ENCODE assay signal across 24 cellular contexts in the genomic region with DNA sequence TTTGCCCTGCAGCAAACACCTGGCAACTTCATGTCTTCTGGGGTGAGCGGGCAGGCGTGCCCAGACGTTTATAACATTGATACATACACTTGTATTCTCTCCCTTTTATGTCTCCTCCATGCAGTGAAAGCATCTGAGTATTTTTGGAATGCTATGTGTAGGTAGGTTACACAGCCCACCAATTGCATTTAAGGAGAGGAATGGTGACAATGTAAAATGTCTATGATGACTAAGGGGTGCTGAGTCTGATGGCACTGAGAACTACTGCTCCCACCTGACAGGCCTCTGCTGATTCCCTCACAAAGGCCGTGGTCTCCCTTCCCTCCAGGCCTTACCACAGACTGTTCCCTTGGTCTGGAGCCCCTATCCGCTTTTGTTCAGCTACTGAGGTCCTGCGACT. TPM values are rescaled to one million over a fixed set of nuclear protein-coding genes. Genes with fewer than 3 reads are reported as not detected.
"Had no signal": no experiment of that assay in that cellular context is flagged by ENCODE, and none has a peak within 500 bp of the region (broad histone marks: within the 10 kb centered on the region; RNA-seq: fewer than 3 reads in every experiment).

No MANE protein-coding gene starts in this region.

- DNase-seq: activated B cell treated with CpG ODN at 0.5 μM for 24 hours; activated CD4-positive, alpha-beta memory T cell treated with anti-CD3 and anti-CD28 coated beads, Interleukin-2, amount 10 ng/mL, durations not matched to agents 7 days and 5 days; activated CD4-positive, alpha-beta T cell treated with anti-CD3 and anti-CD28 coated beads for 4 hours; activated naive CD4-positive, alpha-beta T cell treated with Interleukin-2 at 50 U/mL for 16 hours; activated naive CD8-positive, alpha-beta T cell treated with anti-CD3 and anti-CD28 coated beads, Interleukin-2, amount 10 ng/mL, durations not matched to agents 7 days and 5 days; activated T-cell treated with anti-CD3 and anti-CD28 coated beads, Interleukin-2, amount 50 U/mL, for 1 hour; amygdala; body of pancreas; cortex of kidney; effector CD4-positive, alpha-beta T cell; heart left ventricle; left ventricle myocardium inferior; naive B cell; ovary; spleen; stimulated activated CD4-positive, alpha-beta T cell treated with anti-CD3 and anti-CD28 coated beads, Interleukin-4, amount 100 ng/mL, for 4 hours; stimulated activated naive CD4-positive, alpha-beta T cell treated with Interleukin-2 at 50 U/mL for 16 hours; uterus had no signal

- H3K27ac ChIP-seq: body of pancreas, gastroesophageal sphincter, heart left ventricle, ovary, tibial nerve, uterus had no signal

- H3K27me3 ChIP-seq: body of pancreas, gastroesophageal sphincter, heart left ventricle, ovary, spleen, tibial nerve, uterus had no signal

- H3K9me3 Mint-ChIP-seq: activated B cell treated with CpG ODN at 0.5 μM for 24 hours; activated CD4-positive, alpha-beta memory T cell treated with anti-CD3 and anti-CD28 coated beads, Interleukin-2, amount 10 ng/mL, durations not matched to agents 7 days and 5 days; activated naive CD8-positive, alpha-beta T cell treated with anti-CD3 and anti-CD28 coated beads, Interleukin-2, amount 10 ng/mL, durations not matched to agents 7 days and 5 days; activated T-helper 2 cell treated with anti-CD3 and anti-CD28 coated beads, Interferon-gamma antibody, Interleukin-2, Interleukin-4, amounts not matched to agents 10 μg/mL and 5 μg/mL and 100 μg/mL, durations not matched to agents 14 hours and 24 hours and 36 hours; central memory CD8-positive, alpha-beta T cell; naive B cell; T-helper 2 cell treated with Interferon-gamma antibody and Interleukin-4, amounts not matched to agents 5 μg/mL and 100 μg/mL, for 36 hours had no signal

- H3K36me3 ChIP-seq: ovary, uterus had no signal

- H3K4me3 Mint-ChIP-seq: activated B cell treated with CpG ODN at 0.5 μM for 24 hours; activated CD4-positive, alpha-beta memory T cell treated with anti-CD3 and anti-CD28 coated beads, Interleukin-2, amount 10 ng/mL, durations not matched to agents 7 days and 5 days; activated naive CD8-positive, alpha-beta T cell treated with anti-CD3 and anti-CD28 coated beads, Interleukin-2, amount 10 ng/mL, durations not matched to agents 7 days and 5 days; central memory CD8-positive, alpha-beta T cell; naive B cell; T-helper 2 cell treated with Interferon-gamma antibody and Interleukin-4, amounts not matched to agents 5 μg/mL and 100 μg/mL, for 36 hours had no signal

- H3K9me3 ChIP-seq: body of pancreas, gastroesophageal sphincter, heart left ventricle, left ventricle myocardium inferior, ovary, spleen, tibial nerve, uterus had no signal

- H3K27me3 Mint-ChIP-seq: activated B cell treated with CpG ODN at 0.5 μM for 24 hours; activated CD4-positive, alpha-beta memory T cell treated with anti-CD3 and anti-CD28 coated beads, Interleukin-2, amount 10 ng/mL, durations not matched to agents 7 days and 5 days; activated naive CD8-positive, alpha-beta T cell treated with anti-CD3 and anti-CD28 coated beads, Interleukin-2, amount 10 ng/mL, durations not matched to agents 7 days and 5 days; central memory CD8-positive, alpha-beta T cell; naive B cell had no signal

- H3K27ac Mint-ChIP-seq: activated CD4-positive, alpha-beta memory T cell treated with anti-CD3 and anti-CD28 coated beads, Interleukin-2, amount 10 ng/mL, durations not matched to agents 7 days and 5 days; activated T-helper 2 cell treated with anti-CD3 and anti-CD28 coated beads, Interferon-gamma antibody, Interleukin-2, Interleukin-4, amounts not matched to agents 10 μg/mL and 5 μg/mL and 100 μg/mL, durations not matched to agents 14 hours and 24 hours and 36 hours; T-helper 2 cell treated with Interferon-gamma antibody and Interleukin-4, amounts not matched to agents 5 μg/mL and 100 μg/mL, for 36 hours had no signal

- H3K4me1 Mint-ChIP-seq: activated B cell treated with CpG ODN at 0.5 μM for 24 hours; activated CD4-positive, alpha-beta memory T cell treated with anti-CD3 and anti-CD28 coated beads, Interleukin-2, amount 10 ng/mL, durations not matched to agents 7 days and 5 days; activated naive CD8-positive, alpha-beta T cell treated with anti-CD3 and anti-CD28 coated beads, Interleukin-2, amount 10 ng/mL, durations not matched to agents 7 days and 5 days; central memory CD8-positive, alpha-beta T cell had no signal

- ATAC-seq: body of pancreas, esophagus mucosa, gastroesophageal sphincter, heart left ventricle had no signal

- H3K4me1 ChIP-seq: tibial nerve, uterus had no signal

- H3K4me3 ChIP-seq: body of pancreas, gastroesophageal sphincter, heart left ventricle, left ventricle myocardium inferior, ovary, spleen, tibial nerve, uterus had no signal

RNA-seq across cellular contexts. Expression of a gene that starts 31.9 kb away (rescaled TPM):
- total RNA-seq: activated B cell treated with CpG ODN at 0.5 μM for 24 hours had no signal
